In genomic region chr9:134268308-134268724, GRCh38 we compare ENCODE assay signal across 10 cellular contexts. TPM values are rescaled to one million over a fixed set of nuclear protein-coding genes. Genes with fewer than 3 reads are reported as not detected.
DNase-seq lines count a peak whose midpoint lies in the region; ATAC-seq and TF ChIP-seq lines count a peak whose summit lies in the region.
"Had no signal": no experiment of that assay in that cellular context is flagged by ENCODE, and none has a peak within 500 bp of the region (broad histone marks: within the 10 kb centered on the region; RNA-seq: fewer than 3 reads in every experiment).

No MANE protein-coding gene starts in this region.

- peaks cover 2% of the 10 kb centered on the region for H3K4me1 Mint-ChIP-seq in activated naive CD8-positive, alpha-beta T cell treated with anti-CD3 and anti-CD28 coated beads, Interleukin-2, amount 10 ng/mL, durations not matched to agents 7 days and 5 days
- peaks cover 6% of the 10 kb centered on the region for H3K4me1 Mint-ChIP-seq in activated naive CD8-positive, alpha-beta T cell treated with anti-CD3 and anti-CD28 coated beads for 36 hours

- in situ Hi-C loops in ACHN (cut with HindIII; ENCODE audit: low pct_ligation_motif_present, low pct_unique_long_range_greater_than_20kb, low sequenced_read_pairs), result no loop called here

- H3K36me3 ChIP-seq in cardiac muscle cell, result no peaks in the 10 kb centered on the region
- H3K36me3 ChIP-seq: thyroid gland had no signal

- POLR2A ChIA-PET in activated naive CD8-positive, alpha-beta T cell treated with anti-CD3 and anti-CD28 coated beads, Interleukin-2, amount 10 ng/mL, durations not matched to agents 7 days and 5 days (lab: Charles Lee), result interaction anchor here (0.6 kb wide), 1 partner anchor 313 kb away, joined by 3 read pairs; no protein-coding TSS in a partner anchor

- H3K36me3 Mint-ChIP-seq in activated naive CD8-positive, alpha-beta T cell treated with anti-CD3 and anti-CD28 coated beads, Interleukin-2, amount 10 ng/mL, durations not matched to agents 7 days and 5 days, result no peaks in the 10 kb centered on the region
- no peaks in the 10 kb centered on the region for H3K36me3 Mint-ChIP-seq in activated naive CD8-positive, alpha-beta T cell treated with anti-CD3 and anti-CD28 coated beads for 36 hours

- no peak overlapping the region for H3K4me3 ChIP-seq in cardiac muscle cell
- H3K4me3 ChIP-seq: skin epidermis, thyroid gland had no signal

- peaks cover 24% of the 10 kb centered on the region for H3K4me1 ChIP-seq in cardiac muscle cell (ENCODE audit: low read depth)

- H3K27ac Mint-ChIP-seq in activated naive CD8-positive, alpha-beta T cell treated with anti-CD3 and anti-CD28 coated beads, Interleukin-2, amount 10 ng/mL, durations not matched to agents 7 days and 5 days, result no peak overlapping the region
- no peak overlapping the region for H3K27ac Mint-ChIP-seq in activated naive CD8-positive, alpha-beta T cell treated with anti-CD3 and anti-CD28 coated beads for 36 hours

- peaks cover 24% of the 10 kb centered on the region for H3K27me3 Mint-ChIP-seq in activated naive CD8-positive, alpha-beta T cell treated with anti-CD3 and anti-CD28 coated beads, Interleukin-2, amount 10 ng/mL, durations not matched to agents 7 days and 5 days
- H3K27me3 Mint-ChIP-seq in activated naive CD8-positive, alpha-beta T cell treated with anti-CD3 and anti-CD28 coated beads for 36 hours, result peaks cover 24% of the 10 kb centered on the region

- H3K27ac ChIP-seq in cardiac muscle cell (peak overlapping the region; percentile 75), caudate nucleus (ENCODE audit: low read depth, low read length) (no peak overlapping the region)
- H3K27ac ChIP-seq: skin epidermis, thyroid gland had no signal

- peak; percentile 25 for ATAC-seq in activated naive CD8-positive, alpha-beta T cell treated with anti-CD3 and anti-CD28 coated beads, Interleukin-2, amount 10 ng/mL, durations not matched to agents 7 days and 5 days (ENCODE audit: low read depth)

- TF ChIP-seq CTCF in cardiac muscle cell (IDR thresholded peaks at IDR 0.05; ENCODE audit: low read depth, low read length), result no peak

- H3K9me3 Mint-ChIP-seq in activated naive CD8-positive, alpha-beta T cell treated with anti-CD3 and anti-CD28 coated beads, Interleukin-2, amount 10 ng/mL, durations not matched to agents 7 days and 5 days, result no peaks in the 10 kb centered on the region
- H3K9me3 Mint-ChIP-seq in activated naive CD8-positive, alpha-beta T cell treated with anti-CD3 and anti-CD28 coated beads for 36 hours, result no peaks in the 10 kb centered on the region

- DNase-seq in activated naive CD8-positive, alpha-beta T cell treated with anti-CD3 and anti-CD28 coated beads, Interleukin-2, amount 10 ng/mL, durations not matched to agents 7 days and 5 days, result no peak
- DNase-seq in activated naive CD8-positive, alpha-beta T cell treated with anti-CD3 and anti-CD28 coated beads for 36 hours, result no peak
- DNase-seq in HT1080 (ENCODE audit: low read depth) (peak; percentile 17), cardiac muscle cell (ENCODE audit: low read depth in 1 of 2, low spot score in 1 of 2) (peak in 1 of 2 donors; percentile 26), caudate nucleus (lab: John Stamatoyannopoulos, UW) (no peak), mesenteric fat pad (ENCODE audit: low spot score) (no peak), ACHN (no peak)
- no peak for DNase-seq in central memory CD4-positive, alpha-beta T cell
- DNase-seq: thyroid gland had no signal

- H3K27me3 ChIP-seq in cardiac muscle cell, result no peaks in the 10 kb centered on the region
- H3K27me3 ChIP-seq: thyroid gland had no signal

- H3K4me3 Mint-ChIP-seq in activated naive CD8-positive, alpha-beta T cell treated with anti-CD3 and anti-CD28 coated beads, Interleukin-2, amount 10 ng/mL, durations not matched to agents 7 days and 5 days, result no peak overlapping the region
- H3K4me3 Mint-ChIP-seq in activated naive CD8-positive, alpha-beta T cell treated with anti-CD3 and anti-CD28 coated beads for 36 hours, result no peak overlapping the region

- no peaks in the 10 kb centered on the region for H3K9me3 ChIP-seq in cardiac muscle cell (ENCODE audit: low read depth)
- H3K9me3 ChIP-seq: thyroid gland had no signal

RNA-seq across cellular contexts. Expression of gene RXRA, which starts 57.9 kb away (rescaled TPM):
- total RNA-seq in activated naive CD8-positive, alpha-beta T cell treated with anti-CD3 and anti-CD28 coated beads, Interleukin-2, amount 10 ng/mL, durations not matched to agents 7 days and 5 days, result 1 to 10 TPM; 5.6 to 7.1 TPM
- total RNA-seq in activated naive CD8-positive, alpha-beta T cell treated with anti-CD3 and anti-CD28 coated beads for 36 hours, result 10 to 100 TPM; 11.0 to 11.4 TPM
- total RNA-seq in HT1080 (2014; rRNA removed; shearing (Covaris generic)), result 15.5 and 19.1 TPM in 2 replicates
- 13.4 and 13.8 TPM in 2 replicates for polyA plus RNA-seq in HT1080 (2015; cell fraction: cytosol; rRNA removed)
- 10.6 and 11.3 TPM in 2 replicates for polyA plus RNA-seq in HT1080 (2015; cell fraction: nucleus; rRNA removed)
- total RNA-seq in cardiac muscle cell (46.1 and 50.4 TPM in 2 replicates), mesenteric fat pad (129 TPM)
- polyA plus RNA-seq in cardiac muscle cell, result 32.9 and 41.4 TPM in 2 replicates
